ENCODE assay signal across 15 cellular contexts in the genomic region with DNA sequence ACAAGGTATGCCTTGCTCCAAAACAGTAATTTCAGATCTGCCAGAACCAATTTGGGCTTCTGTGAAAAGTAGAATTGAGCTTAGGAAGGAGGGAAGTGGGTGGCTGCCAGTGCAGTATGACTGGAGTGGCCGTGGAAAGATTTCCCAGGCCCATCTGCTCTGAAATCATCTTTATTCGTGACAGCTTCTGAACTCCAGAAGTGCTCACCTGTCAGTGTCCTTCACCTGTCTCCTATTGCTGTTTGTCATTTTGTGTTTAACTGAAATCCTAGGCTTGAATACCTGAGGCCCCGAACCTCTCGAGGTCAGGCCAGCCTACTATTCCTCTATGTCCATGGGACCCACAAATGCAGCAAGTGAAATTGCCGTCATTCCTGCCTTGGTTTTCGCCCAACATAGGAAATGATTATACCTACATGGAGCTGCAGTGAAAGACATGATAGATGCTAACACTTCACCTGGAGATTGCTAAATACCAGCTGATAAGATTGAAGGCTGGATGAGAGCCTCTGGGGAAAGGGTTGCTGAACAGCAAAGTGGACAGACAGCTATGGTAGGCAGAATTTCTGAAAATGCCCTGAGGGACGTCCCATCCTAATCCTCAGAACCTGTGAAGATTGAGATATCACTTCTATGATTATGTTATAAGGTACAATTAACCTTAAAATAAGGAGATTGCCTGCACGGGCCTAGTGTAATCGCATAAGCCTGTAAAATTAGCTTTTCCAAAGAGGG.
DNase-seq lines count a peak whose midpoint lies in the region; ATAC-seq and TF ChIP-seq lines count a peak whose summit lies in the region.
"Had no signal": no experiment of that assay in that cellular context is flagged by ENCODE, and none has a peak within 500 bp of the region (broad histone marks: within the 10 kb centered on the region; RNA-seq: fewer than 3 reads in every experiment).

No MANE protein-coding gene starts in this region.

- H3K4me3 ChIP-seq in SJCRH30 = no peak overlapping the region
- no peak overlapping the region for H3K4me3 ChIP-seq in osteoblast (ENCODE audit: insufficient read depth, low read length)

- no peaks in the 10 kb centered on the region for H3K79me2 ChIP-seq in osteoblast (ENCODE audit: insufficient read depth, low read length)

- intact Hi-C loops in natural killer cell (cut with micrococcal nuclease) = no loop called here

- peaks cover 37% of the 10 kb centered on the region in 2 donors for H3K4me1 Mint-ChIP-seq in natural killer cell
- H3K4me1 Mint-ChIP-seq in natural killer cell treated with Interleukin-12 subunit alpha and Interleukin-12 subunit beta and Interleukin-15 and Interleukin-18, amount 100 ng/mL, for 72 hours (ENCODE audit: low read depth in 2 of 2) = peaks cover 12 to 22% of the 10 kb centered on the region in 2 donors

- ATAC-seq in natural killer cell (no peak), HG03159 (IDR thresholded peaks at IDR 0.05; ENCODE audit: unreplicated experiment) (no peak)
- ATAC-seq in natural killer cell treated with Interleukin-12 subunit alpha and Interleukin-12 subunit beta and Interleukin-15 and Interleukin-18, amount 100 ng/mL, for 72 hours = no peak
- ATAC-seq: HCT116 had no signal

- H3K27ac ChIP-seq in SJCRH30 = no peak overlapping the region
- H3K27ac ChIP-seq in osteoblast (ENCODE audit: low read depth, low read length) = no peak overlapping the region
- H3K27ac ChIP-seq: C4-2B had no signal

- no peaks in the 10 kb centered on the region for H3K27me3 Mint-ChIP-seq in natural killer cell (ENCODE audit: low read depth in 2 of 2)
- no peaks in the 10 kb centered on the region for H3K27me3 Mint-ChIP-seq in natural killer cell treated with Interleukin-12 subunit alpha and Interleukin-12 subunit beta and Interleukin-15 and Interleukin-18, amount 100 ng/mL, for 72 hours
- H3K27me3 Mint-ChIP-seq: CD4-positive, alpha-beta memory T cell; IgD-negative memory B cell had no signal

- H2AFZ ChIP-seq in osteoblast (ENCODE audit: low read length) = no peak overlapping the region

- H3K4me1 ChIP-seq in SJCRH30 (peaks cover 24% of the 10 kb centered on the region), osteoblast (ENCODE audit: insufficient read depth, low read length) (peaks cover 7% of the 10 kb centered on the region)

- no peak for DNase-seq in natural killer cell
- DNase-seq in natural killer cell treated with Interleukin-12 subunit alpha and Interleukin-12 subunit beta and Interleukin-15 and Interleukin-18, amount 100 ng/mL, for 72 hours (ENCODE audit: low spot score) = no peak
- peak; percentile 47 to 70 for DNase-seq in SJCRH30
- DNase-seq in osteoblast (ENCODE audit: insufficient read length, low spot score, missing footprints) = peak; percentile 5
- no peak for DNase-seq in iPS-NIHi11 (ENCODE audit: low spot score)
- no peak for DNase-seq in GF-D8 (lab: John Stamatoyannopoulos, UW)
- DNase-seq in HuH-7.5 (ENCODE audit: low spot score) = no peak
- DNase-seq: 8988T; ACHN; CD4-positive, alpha-beta memory T cell; DMS153 had no signal

- H3K9me3 ChIP-seq in SJCRH30 (replicated peaks) = 0 out of 2 replicates have a peak, but pooled peaks cover 2% of the 10 kb centered on the region
- no peaks in the 10 kb centered on the region for H3K9me3 ChIP-seq in osteoblast (ENCODE audit: low read depth, low read length)

- no peak for TF ChIP-seq CTCF in natural killer cell (IDR thresholded peaks at IDR 0.05)
- no peak for TF ChIP-seq CTCF in osteoblast (IDR thresholded peaks at IDR 0.05; ENCODE audit: extremely low read depth, low read depth, low read length)

- H3K9me3 Mint-ChIP-seq in natural killer cell = no peaks in the 10 kb centered on the region
- peaks cover 3% of the 10 kb centered on the region for H3K9me3 Mint-ChIP-seq in natural killer cell treated with Interleukin-12 subunit alpha and Interleukin-12 subunit beta and Interleukin-15 and Interleukin-18, amount 100 ng/mL, for 72 hours

- H3K36me3 ChIP-seq in SJCRH30 (no peaks in the 10 kb centered on the region), osteoblast (ENCODE audit: insufficient read depth, low read length) (peaks cover 5% of the 10 kb centered on the region)

- peak overlapping the region; percentile 24 to 29 for H3K27ac Mint-ChIP-seq in natural killer cell
- peak overlapping the region in 1 of 2 donors; percentile 37 for H3K27ac Mint-ChIP-seq in natural killer cell treated with Interleukin-12 subunit alpha and Interleukin-12 subunit beta and Interleukin-15 and Interleukin-18, amount 100 ng/mL, for 72 hours
- H3K27ac Mint-ChIP-seq: IgD-negative memory B cell had no signal

- H3K36me3 Mint-ChIP-seq in natural killer cell = no peaks in the 10 kb centered on the region
- no peaks in the 10 kb centered on the region for H3K36me3 Mint-ChIP-seq in natural killer cell treated with Interleukin-12 subunit alpha and Interleukin-12 subunit beta and Interleukin-15 and Interleukin-18, amount 100 ng/mL, for 72 hours
- H3K36me3 Mint-ChIP-seq: IgD-negative memory B cell had no signal

- H3K27me3 ChIP-seq in SJCRH30 = no peaks in the 10 kb centered on the region
- no peaks in the 10 kb centered on the region for H3K27me3 ChIP-seq in osteoblast (ENCODE audit: insufficient read depth, low read length)

- H3K4me3 Mint-ChIP-seq in natural killer cell = no peak overlapping the region
- no peak overlapping the region for H3K4me3 Mint-ChIP-seq in natural killer cell treated with Interleukin-12 subunit alpha and Interleukin-12 subunit beta and Interleukin-15 and Interleukin-18, amount 100 ng/mL, for 72 hours
- H3K4me3 Mint-ChIP-seq: CD4-positive, alpha-beta memory T cell; IgD-negative memory B cell had no signal

- H3K4me2 ChIP-seq in osteoblast (ENCODE audit: insufficient read depth, low read length) = no peak overlapping the region

- no peaks in the 10 kb centered on the region for H4K20me1 ChIP-seq in osteoblast (ENCODE audit: insufficient read depth, low read length)

Comparison
In these comparisons a context has a peak if more than half of its experiments do, and no peak if none do; other contexts are left out.
1. DNase-seq: peak in SJCRH30 (2 of 2) and osteoblast (single experiment); none in natural killer cell (single experiment), natural killer cell treated with Interleukin-12 subunit alpha and Interleukin-12 subunit beta and Interleukin-15 and Interleukin-18, amount 100 ng/mL, for 72 hours (single experiment), iPS-NIHi11 (single experiment), GF-D8 (single experiment) and HuH-7.5 (single experiment).